ENCODE assay signal across 9 cellular contexts in genomic region chr2:148653437-148653836, GRCh38. TPM values are rescaled to one million over a fixed set of nuclear protein-coding genes. Genes with fewer than 3 reads are reported as not detected.
A peak's percentile ranks its signal among the peaks of the same experiment; 100 is the strongest.
DNase-seq lines count a peak whose midpoint lies in the region; ATAC-seq and TF ChIP-seq lines count a peak whose summit lies in the region.
"Had no signal": no experiment of that assay in that cellular context is flagged by ENCODE, and none has a peak within 500 bp of the region (broad histone marks: within the 10 kb centered on the region; RNA-seq: fewer than 3 reads in every experiment).

No MANE protein-coding gene starts in this region.

- ATAC-seq in activated T-cell treated with anti-CD3 and anti-CD28 coated beads, Interleukin-2, amount 50 U/mL, for 72 hours (replicated peaks in 1 of 2), result peak; percentile 48 to 67
- peak; percentile 95 for ATAC-seq in HG02642 (IDR thresholded peaks at IDR 0.05; ENCODE audit: poor library complexity, unreplicated experiment)

- no peaks in the 10 kb centered on the region for H3F3A ChIP-seq in smooth muscle cell (ENCODE audit: low read depth)

- peak overlapping the region; percentile 46 to 64 for H3K4me3 Mint-ChIP-seq in activated T-cell treated with anti-CD3 and anti-CD28 coated beads, Interleukin-2, amount 50 U/mL, for 72 hours

- no peak overlapping the region for H3K9ac ChIP-seq in smooth muscle cell (ENCODE audit: low read depth)

- peaks cover 99% of the 10 kb centered on the region for H4K20me1 ChIP-seq in smooth muscle cell (ENCODE audit: low read depth)

- no peak for TF ChIP-seq CTCF in smooth muscle cell (IDR thresholded peaks at IDR 0.05; ENCODE audit: borderline replicate concordance, insufficient read depth, poor library complexity, severe bottlenecking)

- no peaks in the 10 kb centered on the region for H3K36me3 Mint-ChIP-seq in activated T-cell treated with anti-CD3 and anti-CD28 coated beads, Interleukin-2, amount 50 U/mL, for 72 hours (ENCODE audit: insufficient read depth in 2 of 2)

- H3K36me3 ChIP-seq in smooth muscle cell (ENCODE audit: low read depth), result no peaks in the 10 kb centered on the region

- in situ Hi-C loops in G401 (cut with HindIII; ENCODE audit: low sequenced_read_pairs), result no loop called here

- H3K27me3 ChIP-seq in smooth muscle cell (ENCODE audit: low read depth), result no peaks in the 10 kb centered on the region
- H3K27me3 ChIP-seq: dorsolateral prefrontal cortex had no signal

- peaks cover 2% of the 10 kb centered on the region for H3K4me1 ChIP-seq in smooth muscle cell (ENCODE audit: low read depth)

- peak overlapping the region; percentile 19 for H3K4me2 ChIP-seq in smooth muscle cell

- WGBS in smooth muscle cell (ENCODE audit: low lambda C conversion rate), result 10% methylated on average over 2 of the region's 2 CpGs

- H2AFZ ChIP-seq in smooth muscle cell (ENCODE audit: low read depth), result no peak overlapping the region

- H3K27me3 Mint-ChIP-seq in activated T-cell treated with anti-CD3 and anti-CD28 coated beads, Interleukin-2, amount 50 U/mL, for 72 hours (ENCODE audit: low read depth), result no peaks in the 10 kb centered on the region

- H3K27ac ChIP-seq in smooth muscle cell (ENCODE audit: low read depth), result peak overlapping the region; percentile 33

- peaks cover 100% of the 10 kb centered on the region for H3K79me2 ChIP-seq in smooth muscle cell (ENCODE audit: low read depth)

- H3K4me1 Mint-ChIP-seq in activated T-cell treated with anti-CD3 and anti-CD28 coated beads, Interleukin-2, amount 50 U/mL, for 72 hours (ENCODE audit: low read depth), result peaks cover 98% of the 10 kb centered on the region

- H3K27ac Mint-ChIP-seq in activated T-cell treated with anti-CD3 and anti-CD28 coated beads, Interleukin-2, amount 50 U/mL, for 72 hours, result peak overlapping the region; percentile 78

- DNase-seq in activated T-cell treated with anti-CD3 and anti-CD28 coated beads, Interleukin-2, amount 50 U/mL, for 72 hours, result no peak
- no peak for DNase-seq in activated T-cell treated with anti-CD3 and anti-CD28 coated beads, Interleukin-2, amount 50 U/mL, for 1 hour
- DNase-seq in MV-4-11 (lab: John Stamatoyannopoulos, UW), result peak; percentile 26
- DNase-seq in smooth muscle cell (lab: John Stamatoyannopoulos, UW; ENCODE audit: unreplicated experiment), result no peak
- DNase-seq in G401 (ENCODE audit: low spot score), result no peak
- no peak for DNase-seq in inferior parietal cortex (ENCODE audit: extremely low spot score)
- DNase-seq in stimulated activated CD4-positive, alpha-beta T cell treated with anti-CD3 and anti-CD28 coated beads, Interleukin-15, amount 100 ng/mL, for 24 hours, result no peak
- DNase-seq: dorsolateral prefrontal cortex had no signal

- no peak overlapping the region for H3K4me3 ChIP-seq in smooth muscle cell
- H3K4me3 ChIP-seq: dorsolateral prefrontal cortex had no signal

- H3K9me3 ChIP-seq in smooth muscle cell (replicated peaks; ENCODE audit: low read depth), result no peaks in the 10 kb centered on the region

- no peaks in the 10 kb centered on the region for H3K9me3 Mint-ChIP-seq in activated T-cell treated with anti-CD3 and anti-CD28 coated beads, Interleukin-2, amount 50 U/mL, for 72 hours

RNA-seq across cellular contexts. Expression of gene EPC2, which starts 8.9 kb away (rescaled TPM):
- 10 to 100 TPM; 33.2 to 37.2 TPM for total RNA-seq in activated T-cell treated with anti-CD3 and anti-CD28 coated beads, Interleukin-2, amount 50 U/mL, for 72 hours
- 26.7 and 28.2 TPM in 2 replicates for total RNA-seq in smooth muscle cell
- polyA plus RNA-seq in smooth muscle cell, result 2.7 and 5.1 TPM in 2 replicates
- total RNA-seq in G401 (2014; rRNA removed; shearing (Covaris generic)), result 10.8 and 16.7 TPM in 2 replicates
